19 cellular contexts compared by ENCODE assay signal in the genomic region with DNA sequence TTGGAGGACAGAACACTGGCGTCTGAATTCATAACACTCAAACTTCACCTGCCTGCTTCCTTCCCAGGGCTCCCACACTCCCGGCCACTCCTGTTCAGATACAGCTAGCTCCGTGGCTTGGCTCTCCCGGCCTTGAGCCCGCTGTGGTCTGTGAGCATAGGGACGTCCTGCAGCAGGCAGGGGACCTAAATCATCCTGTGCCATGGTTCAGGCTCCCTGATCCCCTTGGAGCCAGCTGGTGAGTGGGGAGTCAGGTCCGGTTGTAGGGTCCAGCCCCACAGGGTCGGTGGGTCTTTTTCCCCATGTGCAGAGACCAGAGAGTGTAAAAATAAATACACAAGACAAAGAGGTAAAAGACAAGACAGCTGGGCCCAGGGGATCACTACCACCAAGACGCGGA.
"Had no signal": no experiment of that assay in that cellular context is flagged by ENCODE, and none has a peak within 500 bp of the region (broad histone marks: within the 10 kb centered on the region; RNA-seq: fewer than 3 reads in every experiment).

No MANE protein-coding gene starts in this region.

- H3K36me3 ChIP-seq: colonic mucosa, esophagus muscularis mucosa, neural progenitor cell, SJSA1 had no signal

- H3K27ac ChIP-seq: colonic mucosa, esophagus muscularis mucosa, hepatocyte, neural progenitor cell, parathyroid adenoma, SJSA1, skin epidermis had no signal

- DNase-seq: activated CD4-positive, alpha-beta T cell treated with anti-CD3 and anti-CD28 coated beads, Interleukin-2, amount 50 U/mL, for 1 hour; activated CD8-positive, alpha-beta memory T cell treated with anti-CD3 and anti-CD28 coated beads for 24 hours; activated naive CD4-positive, alpha-beta T cell treated with anti-CD3 and anti-CD28 coated beads for 36 hours; caudate nucleus; colonic mucosa; stimulated activated CD4-positive, alpha-beta T cell treated with anti-CD3 and anti-CD28 coated beads, Interleukin-4, amount 100 ng/mL, for 4 hours; stimulated activated CD8-positive, alpha-beta memory T cell treated with anti-CD3 and anti-CD28 coated beads, Interleukin-4, amount 100 ng/mL, for 48 hours; stimulated activated naive CD4-positive, alpha-beta T cell treated with Interleukin-2 at 50 U/mL for 16 hours; substantia nigra; trophoblast cell had no signal

- ATAC-seq: activated CD4-positive, CD25-positive, alpha-beta regulatory T cell treated with anti-CD3 and anti-CD28 coated beads, Interleukin-2, amount 50 U/mL, for 24 hours had no signal

- H3K9me3 Mint-ChIP-seq: activated naive CD4-positive, alpha-beta T cell treated with anti-CD3 and anti-CD28 coated beads for 36 hours; mesothelial cell of epicardium had no signal

- H3K27ac Mint-ChIP-seq: activated naive CD4-positive, alpha-beta T cell treated with anti-CD3 and anti-CD28 coated beads for 36 hours; mesothelial cell of epicardium; neural progenitor cell had no signal

- H3K9ac ChIP-seq: neural progenitor cell, parathyroid adenoma had no signal

- H3K4me3 Mint-ChIP-seq: activated naive CD4-positive, alpha-beta T cell treated with anti-CD3 and anti-CD28 coated beads for 36 hours; mesothelial cell of epicardium; neural progenitor cell had no signal

- H3K9me3 ChIP-seq: colonic mucosa, SJSA1 had no signal

- H3K36me3 Mint-ChIP-seq: mesothelial cell of epicardium, neural progenitor cell had no signal

- H3K4me1 ChIP-seq: colonic mucosa, esophagus muscularis mucosa, neural progenitor cell, parathyroid adenoma, SJSA1 had no signal

- FAIRE-seq: keratinocyte had no signal

- H3K4me1 Mint-ChIP-seq: mesothelial cell of epicardium, neural progenitor cell had no signal

- H3K4me3 ChIP-seq: colonic mucosa, esophagus muscularis mucosa, hepatocyte, neural progenitor cell, SJSA1, skin epidermis had no signal
